In genomic region chr22:20256042-20256441, GRCh38 we compare ENCODE assay signal across 26 cellular contexts. TPM values are rescaled to one million over a fixed set of nuclear protein-coding genes. Genes with fewer than 3 reads are reported as not detected.
DNase-seq lines count a peak whose midpoint lies in the region; ATAC-seq, FAIRE-seq and TF ChIP-seq lines count a peak whose summit lies in the region.
"Had no signal": no experiment of that assay in that cellular context is flagged by ENCODE, and none has a peak within 500 bp of the region (broad histone marks: within the 10 kb centered on the region; RNA-seq: fewer than 3 reads in every experiment).

No MANE protein-coding gene starts in this region.

- BruUV-seq in K562 (replicated peaks; lab: Mats Ljungman, UMichigan), result no TSS peak

- no peak overlapping the region for H4K91ac ChIP-seq in H1 (replicated peaks; ENCODE audit: insufficient read length, low read length)

- H3K9ac ChIP-seq in K562 (ENCODE audit: insufficient read depth in 1 of 2, low read depth in 2 of 2, low read length in 2 of 2), result no peak overlapping the region; a peak in 1 of 4 replicates
- no peak overlapping the region for H3K9ac ChIP-seq in H1 (replicated peaks in 1 of 4; ENCODE audit: extremely low read depth in 1 of 4, low read depth in 3 of 4, low read length in 3 of 4)
- H3K9ac ChIP-seq: GM23248 had no signal

- H3K9me1 ChIP-seq in K562 (ENCODE audit: control insufficient read depth, insufficient read depth, low read length), result peaks cover 6% of the 10 kb centered on the region

- CTCF ChIA-PET in K562 (lab: Yijun Ruan, JAX; ENCODE audit: low intra/inter-chr PET ratio), result no interaction called here
- CTCF ChIA-PET in H1 (lab: Charles Lee; ENCODE audit: partially characterized antibody), result interaction anchor here (1.4 to 3.1 kb wide), 4 partner anchors 13 to 99 kb away, joined by 4 to 19 read pairs (median 4); no protein-coding TSS in a partner anchor
- CTCF ChIA-PET in activated naive CD4-positive, alpha-beta T cell treated with anti-CD3 and anti-CD28 coated beads, Interleukin-2, amount 10 ng/mL, durations not matched to agents 7 days and 5 days (lab: Charles Lee), result interaction anchor here (1.1 kb wide), 1 partner anchor 12 kb away, joined by 3 read pairs; no protein-coding TSS in a partner anchor

- H3K23ac ChIP-seq in H1 (ENCODE audit: insufficient read length), result no peak overlapping the region

- H3K36me3 ChIP-seq in K562 (ENCODE audit: control insufficient read depth, insufficient read depth, low read length) (no peaks in the 10 kb centered on the region), H1 (ENCODE audit: control insufficient read depth in 2 of 4, insufficient read depth in 4 of 4, low read length in 3 of 4) (no peaks in the 10 kb centered on the region)
- H3K36me3 ChIP-seq: BE2C had no signal

- no peak overlapping the region for H3K4ac ChIP-seq in H1 (replicated peaks; ENCODE audit: insufficient read length, low read depth, low read length)

- peak; percentile 44 for DNase-seq in G401 (ENCODE audit: low spot score)
- peak in 1 of 4 experiments; percentile 24 for DNase-seq in K562 (ENCODE audit: extremely low read depth in 1 of 4, low spot score in 3 of 4)
- DNase-seq in H1 (ENCODE audit: low read depth in 1 of 2, low spot score in 2 of 2), result no peak
- DNase-seq in retina, result peak; percentile 48
- no peak for DNase-seq in activated naive CD4-positive, alpha-beta T cell treated with anti-CD3 and anti-CD28 coated beads, Interleukin-2, amount 10 ng/mL, durations not matched to agents 7 days and 5 days
- no peak for DNase-seq in stimulated activated CD4-positive, alpha-beta T cell treated with anti-CD3 and anti-CD28 coated beads, Interleukin-4, amount 100 ng/mL, for 24 hours
- DNase-seq in MV-4-11 (lab: John Stamatoyannopoulos, UW), result no peak
- no peak for DNase-seq in HCEC 1CT
- DNase-seq: ACHN; CD4-positive, CD25-positive, alpha-beta regulatory T cell; CD8-positive, alpha-beta memory T cell; COR-L47; DMS 273 treated with DMSO at 0.1 percent for 48 hours; DMS53; GDM1; GM23248; HFFc6; IMR-90; KBM-7 had no signal

- H3K4me1 Mint-ChIP-seq in activated naive CD4-positive, alpha-beta T cell treated with anti-CD3 and anti-CD28 coated beads, Interleukin-2, amount 10 ng/mL, durations not matched to agents 7 days and 5 days, result peaks cover 5% of the 10 kb centered on the region

- H2AFZ ChIP-seq in K562 (ENCODE audit: low read depth, low read length) (no peak overlapping the region), H1 (ENCODE audit: low read length) (no peak overlapping the region)
- H2AFZ ChIP-seq: GM23248 had no signal

- H2BK5ac ChIP-seq in H1 (ENCODE audit: low read depth, low read length), result no peak overlapping the region

- H3K9me3 ChIP-seq in K562 (replicated peaks; ENCODE audit: control insufficient read depth, insufficient read depth, low read depth, low read length) (no peaks in the 10 kb centered on the region), H1 (ENCODE audit: insufficient read depth in 2 of 2, low read depth in 1 of 2, low read length in 1 of 2) (0 out of 4 replicates have a peak, but pooled peaks cover 0 to 3% of the 10 kb centered on the region in 2 experiments)
- H3K9me3 ChIP-seq: BE2C had no signal

- H4K20me1 ChIP-seq in K562 (replicated peaks; ENCODE audit: control insufficient read depth, insufficient read depth, low read length), result peaks cover 32% of the 10 kb centered on the region
- H4K20me1 ChIP-seq in H1 (replicated peaks in 1 of 2; ENCODE audit: control insufficient read depth in 1 of 2, insufficient read depth in 2 of 2, low read length in 2 of 2), result peaks cover 7 to 22% of the 10 kb centered on the region in 2 experiments

- H3K79me2 ChIP-seq in K562 (ENCODE audit: control insufficient read depth, insufficient read depth, low read length) (no peaks in the 10 kb centered on the region), H1 (ENCODE audit: control insufficient read depth in 1 of 2, insufficient read depth in 2 of 2, low read length in 2 of 2) (peaks cover 0 to 11% of the 10 kb centered on the region in 2 experiments; a peak in 3 of 4 replicates)

- H2BK15ac ChIP-seq in H1 (ENCODE audit: low read length), result no peak overlapping the region

- no peak overlapping the region for H2BK12ac ChIP-seq in H1 (ENCODE audit: low read depth, low read length)

- no peak overlapping the region for H3K4me3 ChIP-seq in K562
- H3K4me3 ChIP-seq in H1 (ENCODE audit: extremely low read depth in 1 of 4, insufficient read depth in 2 of 4, low read depth in 3 of 4, low read length in 4 of 4), result no peak overlapping the region
- H3K4me3 ChIP-seq: GM23248 had no signal

- no peak for TF ChIP-seq POLR2A in K562 (conservative IDR thresholded peaks at IDR 0.05)
- no peak for TF ChIP-seq POLR2A in H1 (IDR thresholded peaks at IDR 0.05; ENCODE audit: control extremely low read depth in 1 of 2, low read depth in 2 of 2, low read length in 2 of 2)

- intact Hi-C loops in K562 (cut with micrococcal nuclease), result no loop called here

- POLR2A ChIA-PET in K562 (lab: Yijun Ruan, JAX) (interaction anchor here (0.7 to 3.4 kb wide), 5 partner anchors 9 to 59 kb away, joined by 3 to 19 read pairs (median 5); no protein-coding TSS in a partner anchor), H1 (lab: Charles Lee; ENCODE audit: partially characterized antibody) (interaction anchor here (1.1 kb wide), 1 partner anchor 9 kb away, joined by 4 read pairs; no protein-coding TSS in a partner anchor)

- H3K27me3 ChIP-seq in K562 (ENCODE audit: control insufficient read depth in 2 of 2, insufficient read depth in 2 of 2, low read length in 2 of 2) (peaks cover 0 to 23% of the 10 kb centered on the region in 2 experiments; a peak in 3 of 5 replicates), H1 (replicated peaks in 1 of 4; ENCODE audit: control insufficient read depth in 3 of 4, extremely low read depth in 1 of 4, insufficient read depth in 3 of 4, low read length in 3 of 4) (no peaks in the 10 kb centered on the region)
- H3K27me3 ChIP-seq: BE2C had no signal

- no peak overlapping the region for H3K4me2 ChIP-seq in K562 (ENCODE audit: insufficient read depth, low read length)
- H3K4me2 ChIP-seq in H1 (ENCODE audit: insufficient read depth in 1 of 2, low read depth in 2 of 2, low read length in 2 of 2), result no peak overlapping the region

- H3K23me2 ChIP-seq in H1 (ENCODE audit: low read depth, low read length), result peaks cover 8% of the 10 kb centered on the region; the same call in 1 of the 2 replicates

- H4K8ac ChIP-seq in H1 (ENCODE audit: extremely low read depth, insufficient read depth, low read length), result 0 out of 2 replicates have a peak overlapping the region, but pooled peaks have one; percentile 58

- no peak overlapping the region for H2BK20ac ChIP-seq in H1 (ENCODE audit: low read length)

- no peak overlapping the region for H3K27ac Mint-ChIP-seq in activated naive CD4-positive, alpha-beta T cell treated with anti-CD3 and anti-CD28 coated beads, Interleukin-2, amount 10 ng/mL, durations not matched to agents 7 days and 5 days
- H3K27ac Mint-ChIP-seq: CD4-positive, CD25-positive, alpha-beta regulatory T cell; HFFc6 had no signal

- no peak for TF ChIP-seq CTCF in K562 (IDR thresholded peaks at IDR 0.05 in 2 of 3, conservative IDR thresholded peaks at IDR 0.05 in 1 of 3; ENCODE audit: insufficient read depth in 2 of 3, low read depth in 1 of 3, low read length in 3 of 3)
- TF ChIP-seq CTCF in H1 (IDR thresholded peaks at IDR 0.05; ENCODE audit: control extremely low read depth in 1 of 3, insufficient read depth in 1 of 3, low read depth in 1 of 3, low read length in 3 of 3), result no peak

- no peak for TF ChIP-seq RAD21 in K562 (CRISPR knock-in tag; conservative IDR thresholded peaks at IDR 0.05 in 1 of 2, IDR thresholded peaks at IDR 0.05 in 1 of 2)
- TF ChIP-seq RAD21 in H1 (IDR thresholded peaks at IDR 0.05 in 1 of 2, conservative IDR thresholded peaks at IDR 0.05 in 1 of 2; ENCODE audit: low read depth in 2 of 2, low read length in 2 of 2), result no peak

- ATAC-seq in K562, result no peak
- ATAC-seq: HCT116 had no signal

- no peak overlapping the region for H2BK120ac ChIP-seq in H1 (replicated peaks; ENCODE audit: low read depth, low read length)

- no peaks in the 10 kb centered on the region for H3K36me3 Mint-ChIP-seq in activated naive CD4-positive, alpha-beta T cell treated with anti-CD3 and anti-CD28 coated beads, Interleukin-2, amount 10 ng/mL, durations not matched to agents 7 days and 5 days
- H3K36me3 Mint-ChIP-seq: CD4-positive, CD25-positive, alpha-beta regulatory T cell; CD8-positive, alpha-beta memory T cell had no signal

- H3K27me3 Mint-ChIP-seq in activated naive CD4-positive, alpha-beta T cell treated with anti-CD3 and anti-CD28 coated beads, Interleukin-2, amount 10 ng/mL, durations not matched to agents 7 days and 5 days, result no peaks in the 10 kb centered on the region

- H3K79me1 ChIP-seq in H1 (ENCODE audit: low read depth, low read length), result peaks cover 4% of the 10 kb centered on the region

- H3K9me3 Mint-ChIP-seq in activated naive CD4-positive, alpha-beta T cell treated with anti-CD3 and anti-CD28 coated beads, Interleukin-2, amount 10 ng/mL, durations not matched to agents 7 days and 5 days, result no peaks in the 10 kb centered on the region
- H3K9me3 Mint-ChIP-seq: CD4-positive, CD25-positive, alpha-beta regulatory T cell; CD8-positive, alpha-beta memory T cell; HFFc6 had no signal

- H3K4me3 Mint-ChIP-seq in activated naive CD4-positive, alpha-beta T cell treated with anti-CD3 and anti-CD28 coated beads, Interleukin-2, amount 10 ng/mL, durations not matched to agents 7 days and 5 days, result no peak overlapping the region
- H3K4me3 Mint-ChIP-seq: CD4-positive, CD25-positive, alpha-beta regulatory T cell; CD8-positive, alpha-beta memory T cell; HFFc6 had no signal

- FAIRE-seq in K562 (lab: Jason Lieb, UNC), result no peak
- FAIRE-seq in H1 (lab: Jason Lieb, UNC), result no peak
- FAIRE-seq: A204.1, GM12892, GM18507, H54, HTR-8/SVneo had no signal

- WGBS in K562 (ENCODE audit: insufficient coverage, low coverage, missing lambda C conversion rate), result 60% methylated on average over 13 of the region's 13 CpGs
- 92% methylated on average over 13 of the region's 13 CpGs; no CpG with 5 or more reads in 1 of the 2 experiments for WGBS in H1 (ENCODE audit: extremely low coverage in 1 of 2, insufficient coverage in 1 of 2, insufficient read length in 1 of 2, insufficient replicate concordance in 2 of 2, low coverage in 1 of 2, low lambda C conversion rate in 2 of 2, missing lambda C conversion rate in 1 of 2), 2 experiments

- in situ Hi-C loops in G401 (cut with HindIII; ENCODE audit: low sequenced_read_pairs), result no loop called here
- in situ Hi-C loops in K562 (cut with MboI), result no loop called here

- H3K56ac ChIP-seq in H1 (replicated peaks; ENCODE audit: insufficient read length, low read depth, low read length), result no peak overlapping the region

- TF ChIP-seq EP300 in K562 (IDR thresholded peaks at IDR 0.05; ENCODE audit: low read length) (no peak), H1 (IDR thresholded peaks at IDR 0.05; ENCODE audit: borderline replicate concordance in 1 of 2, low read depth in 2 of 2, low read length in 2 of 2) (no peak)

- H3K14ac ChIP-seq in H1 (ENCODE audit: insufficient read length), result no peak overlapping the region

- H4K5ac ChIP-seq in H1 (ENCODE audit: insufficient read length, low read depth, low read length), result no peak overlapping the region

- H3K18ac ChIP-seq in H1 (ENCODE audit: extremely low read depth, low read length), result no peak overlapping the region

- no peak overlapping the region for H3K27ac ChIP-seq in K562 (ENCODE audit: extremely low read depth, low read depth, low read length)
- H3K27ac ChIP-seq in H1 (ENCODE audit: low read depth, low read length), result no peak overlapping the region
- H3K27ac ChIP-seq: GM23248 had no signal

- H3K4me1 ChIP-seq in K562 (replicated peaks in 1 of 2; ENCODE audit: control insufficient read depth in 2 of 2, insufficient read depth in 2 of 2, low read length in 2 of 2), result peaks cover 14 to 54% of the 10 kb centered on the region in 2 experiments
- H3K4me1 ChIP-seq in H1 (replicated peaks in 1 of 4; ENCODE audit: control insufficient read depth in 3 of 4, insufficient read depth in 4 of 4, low read length in 3 of 4), result no peaks in the 10 kb centered on the region

- H2AK5ac ChIP-seq in H1 (ENCODE audit: low read depth, low read length), result no peak overlapping the region

RNA-seq across cellular contexts. Expression of gene RTN4R, which starts 12.1 kb away (rescaled TPM):
- 39.2 and 50.4 TPM in 2 replicates for total RNA-seq in G401 (2014; rRNA removed; shearing (Covaris generic))
- total RNA-seq in K562 (2011; cell fraction: chromatin; rRNA removed; ENCODE audit: low replicate concordance), result 0.62 and 4.8 TPM in 2 replicates
- total RNA-seq in K562 (2011; cell fraction: nucleolus; rRNA removed), result 7.4 and 9.8 TPM in 2 replicates
- 3.2 and 3.7 TPM in 2 replicates for total RNA-seq in K562 (2011; cell fraction: nucleoplasm; rRNA removed)
- total RNA-seq in K562 (2014; rRNA removed) (1.5 and 2.3 TPM in 2 replicates), K562 (2014; rRNA removed; fragmentation: Illumina TruSeq; extraction: Trizol) (not detected in 2 replicates), K562 (2015; rRNA removed; fragmentation: Illumina TruSeq; extraction: Trizol) (0.41 and 0.43 TPM in 2 replicates), K562 (2021) (2.8 and 3.0 TPM in 2 replicates)
- polyA plus RNA-seq in K562 (2011; rRNA removed) (1.3 and 4.4 TPM in 2 replicates), K562 (2014; fragmentation: Illumina TruSeq; extraction: Trizol) (0.46 TPM in 1 of 2 replicates, not detected in the other), K562 (2014; fragmentation: Nextera tagmentation; extraction: Ambion mirVana) (under 1 TPM in 1 of 2 experiments, not detected in 1; 0.04 TPM), K562 (2014; rRNA removed) (1.2 and 2.3 TPM in 2 replicates), H1 (2011; rRNA removed) (41.3 and 51.5 TPM in 2 replicates)
- polyA plus RNA-seq in K562 (2011; cell fraction: cytosol; rRNA removed), result 5.9 and 9.9 TPM in 2 replicates
- polyA plus RNA-seq in K562 (2011; cell fraction: nucleus; rRNA removed), result 2.9 and 3.5 TPM in 2 replicates
- 2.9 and 4.6 TPM in 2 replicates for polyA plus RNA-seq in K562 (2012)
- 1.0 and 1.5 TPM in 2 replicates for polyA minus RNA-seq in K562 (2011; rRNA and poly(A)+ RNA removed)
- polyA minus RNA-seq in K562 (2011; cell fraction: cytosol; rRNA and poly(A)+ RNA removed), result 5.1 and 13.6 TPM in 2 replicates
- polyA minus RNA-seq in K562 (2011; cell fraction: nucleus; rRNA and poly(A)+ RNA removed), result 0.40 and 1.3 TPM in 2 replicates
- total RNA-seq in H1 (2021; fragmentation: NEBNext Ultra II Directional; extraction: Animal tissue kit (Norgen Biotek cat#: 25700)), result 21.8 and 22.5 TPM in 2 replicates
- 24.6 TPM for polyA plus RNA-seq in H1 (2011; cell fraction: cytosol; rRNA removed)
- 24.0 TPM for polyA plus RNA-seq in H1 (2011; cell fraction: nucleus; rRNA removed)
- polyA plus RNA-seq in H1 (2012, experiment 1 of 2), result 11.0 to 25.6 TPM (median 23.1 TPM) in 4 replicates
- polyA plus RNA-seq in H1 (2012, experiment 2 of 2), result 19.1 TPM
- 30.2 TPM for polyA plus RNA-seq in H1 (2013, experiment 1 of 2)
- 29.2 TPM for polyA plus RNA-seq in H1 (2013, experiment 2 of 2)
- 10.5 and 13.6 TPM in 2 replicates for polyA minus RNA-seq in H1 (2011; rRNA and poly(A)+ RNA removed)
- 23.1 TPM for polyA minus RNA-seq in H1 (2011; cell fraction: cytosol; rRNA and poly(A)+ RNA removed)
- 9.8 TPM for polyA minus RNA-seq in H1 (2011; cell fraction: nucleus; rRNA and poly(A)+ RNA removed)
- total RNA-seq: GM23248 had no signal

Comparison
In these comparisons a context has a peak if more than half of its experiments do, and no peak if none do; other contexts are left out.
1. DNase-seq: peak in G401 (single experiment) and retina (single experiment); none in H1 (0 of 2), activated naive CD4-positive, alpha-beta T cell treated with anti-CD3 and anti-CD28 coated beads, Interleukin-2, amount 10 ng/mL, durations not matched to agents 7 days and 5 days (single experiment), stimulated activated CD4-positive, alpha-beta T cell treated with anti-CD3 and anti-CD28 coated beads, Interleukin-4, amount 100 ng/mL, for 24 hours (single experiment), MV-4-11 (single experiment) and HCEC 1CT (single experiment).